In genomic region chr22:32206774-32207758, GRCh38 we compare ENCODE assay signal across 8 cellular contexts. TPM values are rescaled to one million over a fixed set of nuclear protein-coding genes. Genes with fewer than 3 reads are reported as not detected.
A peak's percentile ranks its signal among the peaks of the same experiment; 100 is the strongest.
DNase-seq lines count a peak whose midpoint lies in the region; ATAC-seq and TF ChIP-seq lines count a peak whose summit lies in the region.
"Had no signal": no experiment of that assay in that cellular context is flagged by ENCODE, and none has a peak within 500 bp of the region (broad histone marks: within the 10 kb centered on the region; RNA-seq: fewer than 3 reads in every experiment).

No MANE protein-coding gene starts in this region.

- no peak for TF ChIP-seq POLR2A in IMR-90 (IDR thresholded peaks at IDR 0.05; ENCODE audit: low read depth, low read length)

- no peaks in the 10 kb centered on the region for H3K9me1 ChIP-seq in IMR-90 (ENCODE audit: insufficient read depth, low read length)

- CTCF ChIA-PET in IMR-90 (lab: Yijun Ruan, JAX), result no interaction called here

- no peak overlapping the region for H2BK15ac ChIP-seq in IMR-90 (ENCODE audit: low read depth, low read length)

- H3K27ac ChIP-seq in DOHH2 (ENCODE audit: low read depth, low read length) (no peak overlapping the region), IMR-90 (ENCODE audit: insufficient read depth, low read length) (no peak overlapping the region), osteoblast (ENCODE audit: low read depth, low read length) (no peak overlapping the region)
- H3K27ac ChIP-seq: SK-N-MC had no signal

- no peak overlapping the region for H3K9ac ChIP-seq in IMR-90 (ENCODE audit: low read depth, low read length)

- H2BK20ac ChIP-seq in IMR-90 (ENCODE audit: low read depth, low read length), result no peak overlapping the region

- H3K9me2 ChIP-seq in DOHH2 (replicated peaks; ENCODE audit: control insufficient read depth, low read length), result no peaks in the 10 kb centered on the region

- peaks cover 3% of the 10 kb centered on the region for H3K36me3 Mint-ChIP-seq in T-helper 17 cell (ENCODE audit: low read depth)
- H3K36me3 Mint-ChIP-seq in effector memory CD8-positive, alpha-beta T cell (ENCODE audit: insufficient read depth), result no peaks in the 10 kb centered on the region

- H3K79me1 ChIP-seq in IMR-90 (ENCODE audit: low read depth in 1 of 2, low read length in 2 of 2), result no peaks in the 10 kb centered on the region

- peak overlapping the region; percentile 42 for H2AK9ac ChIP-seq in IMR-90 (replicated peaks; ENCODE audit: low read depth, low read length, poor library complexity)

- H3K9me3 ChIP-seq in DOHH2 (ENCODE audit: control insufficient read depth, insufficient read depth, low read length), result no peaks in the 10 kb centered on the region
- no peaks in the 10 kb centered on the region for H3K9me3 ChIP-seq in IMR-90 (ENCODE audit: control insufficient read depth, insufficient read depth, low read length)
- no peaks in the 10 kb centered on the region for H3K9me3 ChIP-seq in T-helper 17 cell (ENCODE audit: control insufficient read depth, low read length, poor library complexity, severe bottlenecking)
- H3K9me3 ChIP-seq in osteoblast (ENCODE audit: low read depth, low read length), result no peaks in the 10 kb centered on the region

- dilution Hi-C loops in IMR-90 (cut with HindIII; ENCODE audit: low sequenced_read_pairs, unreplicated experiment), result no loop called here

- DNase-seq in IMR-90, result no peak
- no peak for DNase-seq in T-helper 17 cell
- DNase-seq in effector memory CD8-positive, alpha-beta T cell, result peak in 1 of 3 experiments; percentile 21
- peak; percentile 72 for DNase-seq in osteoblast (ENCODE audit: insufficient read length, low spot score, missing footprints)

- no peak overlapping the region for H3K14ac ChIP-seq in IMR-90 (replicated peaks; ENCODE audit: low read depth, low read length)

- H2BK5ac ChIP-seq in IMR-90 (ENCODE audit: low read depth, low read length, poor library complexity, severe bottlenecking), result no peak overlapping the region

- H3K23ac ChIP-seq in IMR-90 (ENCODE audit: low read depth, low read length), result no peak overlapping the region

- H3K27me3 Mint-ChIP-seq in T-helper 17 cell, result no peaks in the 10 kb centered on the region
- peaks cover 27 to 41% of the 10 kb centered on the region in 2 donors for H3K27me3 Mint-ChIP-seq in effector memory CD8-positive, alpha-beta T cell

- intact Hi-C loops in IMR-90 (cut with micrococcal nuclease), result no loop called here

- H2BK120ac ChIP-seq in IMR-90 (ENCODE audit: low read depth, low read length), result no peak overlapping the region

- no TSS peak for BruUV-seq in IMR-90 (replicated peaks; lab: Mats Ljungman, UMichigan)

- H4K91ac ChIP-seq in IMR-90 (ENCODE audit: insufficient read depth, low read depth, low read length), result no peak overlapping the region

- H4K5ac ChIP-seq in IMR-90 (ENCODE audit: low read depth, low read length), result no peak overlapping the region

- H3K18ac ChIP-seq in IMR-90 (ENCODE audit: low read depth, low read length), result no peak overlapping the region

- H2AFZ ChIP-seq in IMR-90 (replicated peaks; ENCODE audit: low read length, poor library complexity) (peak overlapping the region; percentile 43), osteoblast (ENCODE audit: low read length) (no peak overlapping the region)

- WGBS in IMR-90 (ENCODE audit: extremely low coverage in 2 of 2, insufficient read length in 1 of 2), 2 experiments, result 50% methylated on average over 2 of the region's 22 CpGs; no CpG with 5 or more reads in 1 of the 2 experiments

- H4K8ac ChIP-seq in IMR-90 (ENCODE audit: low read depth in 2 of 2, low read length in 2 of 2), result no peak overlapping the region

- H3F3A ChIP-seq in DOHH2 (ENCODE audit: control insufficient read depth, insufficient read depth), result no peaks in the 10 kb centered on the region

- H3K27ac Mint-ChIP-seq in T-helper 17 cell, result no peak overlapping the region
- no peak overlapping the region for H3K27ac Mint-ChIP-seq in effector memory CD8-positive, alpha-beta T cell

- H3K4ac ChIP-seq in IMR-90 (ENCODE audit: low read depth, low read length), result no peak overlapping the region

- no peaks in the 10 kb centered on the region for H4K20me1 ChIP-seq in DOHH2 (ENCODE audit: control insufficient read depth, insufficient read depth, low read depth, low read length)
- H4K20me1 ChIP-seq in IMR-90 (ENCODE audit: insufficient read depth, low read length), result no peaks in the 10 kb centered on the region
- peaks cover 3% of the 10 kb centered on the region for H4K20me1 ChIP-seq in osteoblast (ENCODE audit: insufficient read depth, low read length)

- no peak overlapping the region for H2AK5ac ChIP-seq in IMR-90 (ENCODE audit: low read depth, low read length)

- peak; percentile 67 for TF ChIP-seq CTCF in DOHH2 (IDR thresholded peaks at IDR 0.05; ENCODE audit: low read depth, low read length, poor library complexity, severe bottlenecking)
- peak; percentile 29; the same call in 1 of the 2 replicates for TF ChIP-seq CTCF in IMR-90 (conservative IDR thresholded peaks at IDR 0.05; ENCODE audit: low read depth, low read length)
- TF ChIP-seq CTCF in osteoblast (IDR thresholded peaks at IDR 0.05; ENCODE audit: extremely low read depth, low read depth, low read length), result peak; percentile 51

- no peak for TF ChIP-seq RAD21 in IMR-90 (IDR thresholded peaks at IDR 0.05; ENCODE audit: low read length)

- no peaks in the 10 kb centered on the region for H3K27me3 ChIP-seq in DOHH2 (ENCODE audit: control insufficient read depth, low read length)
- peaks cover 16% of the 10 kb centered on the region; the same call in 1 of the 2 replicates for H3K27me3 ChIP-seq in IMR-90 (ENCODE audit: control insufficient read depth, insufficient read depth, low read length)
- peaks cover 24% of the 10 kb centered on the region for H3K27me3 ChIP-seq in osteoblast (ENCODE audit: insufficient read depth, low read length)

- H3K79me2 ChIP-seq in DOHH2 (ENCODE audit: control insufficient read depth, low read length) (no peaks in the 10 kb centered on the region), osteoblast (ENCODE audit: insufficient read depth, low read length) (no peaks in the 10 kb centered on the region)

- no peak overlapping the region for H3K4me2 ChIP-seq in DOHH2 (ENCODE audit: low read length)
- no peak overlapping the region for H3K4me2 ChIP-seq in IMR-90 (ENCODE audit: low read depth, low read length)
- no peak overlapping the region for H3K4me2 ChIP-seq in osteoblast (ENCODE audit: insufficient read depth, low read length)

- no peaks in the 10 kb centered on the region for H3K36me3 ChIP-seq in DOHH2 (ENCODE audit: control insufficient read depth, low read length)
- H3K36me3 ChIP-seq in IMR-90 (ENCODE audit: control insufficient read depth, insufficient read depth, low read length), result no peaks in the 10 kb centered on the region
- H3K36me3 ChIP-seq in osteoblast (ENCODE audit: insufficient read depth, low read length), result no peaks in the 10 kb centered on the region

- peak; percentile 45; the same call in 1 of the 2 replicates for ATAC-seq in IMR-90 (ENCODE audit: low read depth)
- no peak for ATAC-seq in T-helper 17 cell
- ATAC-seq in effector memory CD8-positive, alpha-beta T cell (replicated peaks), result peak; percentile 48
- ATAC-seq in GM19455 (IDR thresholded peaks at IDR 0.05; ENCODE audit: unreplicated experiment), result no peak
- no peak for ATAC-seq in GM19324 (IDR thresholded peaks at IDR 0.05; ENCODE audit: low FRiP score, unreplicated experiment)

- POLR2A ChIA-PET in IMR-90 (lab: Charles Lee; ENCODE audit: unreplicated experiment), result no interaction called here

- in situ Hi-C loops in IMR-90 (cut with MboI; ENCODE audit: low sequenced_read_pairs), result no loop called here

- H3K9me3 Mint-ChIP-seq in effector memory CD8-positive, alpha-beta T cell, result no peaks in the 10 kb centered on the region

- H3K4me3 ChIP-seq in DOHH2 (ENCODE audit: low read length) (no peak overlapping the region), IMR-90 (ENCODE audit: insufficient read depth, low read depth, low read length) (no peak overlapping the region), osteoblast (ENCODE audit: insufficient read depth, low read length) (no peak overlapping the region)
- H3K4me3 ChIP-seq: SK-N-MC had no signal

- H3K4me1 Mint-ChIP-seq in T-helper 17 cell, result peaks cover 36% of the 10 kb centered on the region
- H3K4me1 Mint-ChIP-seq in effector memory CD8-positive, alpha-beta T cell (ENCODE audit: low read depth in 2 of 2), result peaks cover 30 to 33% of the 10 kb centered on the region in 2 donors

- H3K4me3 Mint-ChIP-seq in T-helper 17 cell, result peak overlapping the region; percentile 39
- H3K4me3 Mint-ChIP-seq in effector memory CD8-positive, alpha-beta T cell, result peak overlapping the region; percentile 41 to 50

- H3K4me1 ChIP-seq in DOHH2 (ENCODE audit: control insufficient read depth, low read length) (no peaks in the 10 kb centered on the region), IMR-90 (ENCODE audit: control insufficient read depth, insufficient read depth, low read length) (no peaks in the 10 kb centered on the region), osteoblast (ENCODE audit: insufficient read depth, low read length) (peaks cover 3% of the 10 kb centered on the region)

- H3K56ac ChIP-seq in IMR-90 (ENCODE audit: extremely low read depth, insufficient read depth, low read length), result no peak overlapping the region

TF ChIP-seq in IMR-90, 13 proteins besides CTCF, POLR2A, EP300 and RAD21:
- TF ChIP-seq CEBPB (IDR thresholded peaks at IDR 0.05; ENCODE audit: low read depth, low read length) (no peak), SMC3 (IDR thresholded peaks at IDR 0.05; ENCODE audit: low read depth, low read length) (no peak), MXI1 (IDR thresholded peaks at IDR 0.05; ENCODE audit: borderline replicate concordance, low read depth, low read length) (no peak), MAZ (IDR thresholded peaks at IDR 0.05; ENCODE audit: borderline replicate concordance, low read depth, low read length) (no peak)

RNA-seq across cellular contexts. Expression of gene RFPL2, which starts 2.2 kb away (rescaled TPM):
- total RNA-seq in IMR-90 (2012; rRNA removed), result not detected in 2 replicates
- polyA plus RNA-seq in IMR-90 (2012; rRNA removed), result not detected in 2 replicates
- polyA plus RNA-seq in IMR-90 (2012; cell fraction: cytosol; rRNA removed), result not detected in 2 replicates
- not detected in 2 replicates for polyA plus RNA-seq in IMR-90 (2012; cell fraction: nucleus; rRNA removed; ENCODE audit: low replicate concordance)
- 1 to 10 TPM in 1 of 2 donors, under 1 TPM in 1; 0.94 to 1.6 TPM for total RNA-seq in T-helper 17 cell
- total RNA-seq in osteoblast, result not detected in 2 replicates

RNA-seq across cellular contexts. Expression of gene C22orf42, which starts 48.0 kb away (rescaled TPM):
- total RNA-seq in IMR-90 (2012; rRNA removed), result not detected in 2 replicates
- polyA plus RNA-seq in IMR-90 (2012; rRNA removed), result not detected in 2 replicates
- polyA plus RNA-seq in IMR-90 (2012; cell fraction: cytosol; rRNA removed), result not detected in 2 replicates
- not detected in 2 replicates for polyA plus RNA-seq in IMR-90 (2012; cell fraction: nucleus; rRNA removed; ENCODE audit: low replicate concordance)
- total RNA-seq in T-helper 17 cell, result not detected
- not detected in 2 replicates for total RNA-seq in osteoblast

RNA-seq across cellular contexts. Expression of gene SLC5A4, which starts 48.1 kb away (rescaled TPM):
- under 0.01 and 0.18 TPM in 2 replicates for total RNA-seq in IMR-90 (2012; rRNA removed)
- polyA plus RNA-seq in IMR-90 (2012; rRNA removed), result 0.10 TPM in 1 of 2 replicates, not detected in the other
- 0.02 TPM in 1 of 2 replicates, not detected in the other for polyA plus RNA-seq in IMR-90 (2012; cell fraction: cytosol; rRNA removed)
- 0.17 and 0.24 TPM in 2 replicates for polyA plus RNA-seq in IMR-90 (2012; cell fraction: nucleus; rRNA removed; ENCODE audit: low replicate concordance)
- not detected for total RNA-seq in T-helper 17 cell
- total RNA-seq in osteoblast, result not detected in 2 replicates

Comparison
In these comparisons a context has a peak if more than half of its experiments do, and no peak if none do; other contexts are left out.
1. ATAC-seq: peak in IMR-90 (single experiment) and effector memory CD8-positive, alpha-beta T cell (single experiment); none in T-helper 17 cell (single experiment), GM19455 (single experiment) and GM19324 (single experiment).
2. Peak in every context shown above with its lines, with median percentiles within 50 percentile points of each other: CTCF ChIP-seq.